ENCODE assay signal across 8 cellular contexts in genomic region chr1:204941415-204942338, GRCh38.
DNase-seq lines count a peak whose midpoint lies in the region; ATAC-seq and TF ChIP-seq lines count a peak whose summit lies in the region.

No MANE protein-coding gene starts in this region.

- H3K4me1 Mint-ChIP-seq in activated CD4-positive, alpha-beta T cell treated with anti-CD3 and anti-CD28 coated beads for 36 hours, result no peaks in the 10 kb centered on the region
- H3K4me1 Mint-ChIP-seq in mesothelial cell of epicardium, result no peaks in the 10 kb centered on the region

- no peak overlapping the region for H3K4me3 Mint-ChIP-seq in activated CD4-positive, alpha-beta T cell treated with anti-CD3 and anti-CD28 coated beads for 36 hours
- no peak overlapping the region for H3K4me3 Mint-ChIP-seq in mesothelial cell of epicardium

- H3K27me3 Mint-ChIP-seq in activated CD4-positive, alpha-beta T cell treated with anti-CD3 and anti-CD28 coated beads for 36 hours, result peaks cover 5% of the 10 kb centered on the region
- peaks cover 53% of the 10 kb centered on the region for H3K27me3 Mint-ChIP-seq in mesothelial cell of epicardium (ENCODE audit: low read depth)

- no peaks in the 10 kb centered on the region for H3K9me3 Mint-ChIP-seq in activated CD4-positive, alpha-beta T cell treated with anti-CD3 and anti-CD28 coated beads for 36 hours (ENCODE audit: low read depth)
- no peaks in the 10 kb centered on the region for H3K9me3 Mint-ChIP-seq in mesothelial cell of epicardium

- DNase-seq in AG09319 (ENCODE audit: extremely low read depth, low read depth) (peak; percentile 25), GM19238 (ENCODE audit: insufficient read length, low spot score) (peak; percentile 30), NCI-H2107 treated with DMSO at 0.1 percent for 48 hours (lab: John Stamatoyannopoulos, UW; ENCODE audit: unreplicated experiment) (peak; percentile 70), epidermal melanocyte (ENCODE audit: insufficient read length, low spot score) (peak; percentile 61), mesothelial cell of epicardium (ENCODE audit: low spot score in 2 of 2, unreplicated experiment in 2 of 2) (peak; percentile 65 to 80), stromal cell of bone marrow (ENCODE audit: low read depth) (peak; percentile 42)
- peak; percentile 82 for DNase-seq in activated CD4-positive, alpha-beta T cell treated with anti-CD3 and anti-CD28 coated beads for 36 hours

- CTCF ChIA-PET in activated CD4-positive, alpha-beta T cell treated with anti-CD3 and anti-CD28 coated beads for 36 hours (lab: Charles Lee), result interaction anchor here (0.6 to 2.2 kb wide), 30 partner anchors 8 to 752 kb away, joined by 3 to 11 read pairs (median 4); no protein-coding TSS in a partner anchor

- no peak overlapping the region for H3K27ac Mint-ChIP-seq in activated CD4-positive, alpha-beta T cell treated with anti-CD3 and anti-CD28 coated beads for 36 hours
- H3K27ac Mint-ChIP-seq in mesothelial cell of epicardium, result no peak overlapping the region

- no peaks in the 10 kb centered on the region for H3K36me3 Mint-ChIP-seq in activated CD4-positive, alpha-beta T cell treated with anti-CD3 and anti-CD28 coated beads for 36 hours (ENCODE audit: low read depth)
- H3K36me3 Mint-ChIP-seq in mesothelial cell of epicardium, result no peaks in the 10 kb centered on the region

- peak; percentile 74 for ATAC-seq in activated CD4-positive, alpha-beta T cell treated with anti-CD3 and anti-CD28 coated beads for 36 hours
- no peak for ATAC-seq in GM19395 (IDR thresholded peaks at IDR 0.05; ENCODE audit: unreplicated experiment)

- POLR2A ChIA-PET in activated CD4-positive, alpha-beta T cell treated with anti-CD3 and anti-CD28 coated beads for 36 hours (lab: Charles Lee), result interaction anchor here (0.6 kb wide), 1 partner anchor 288 kb away, joined by 6 read pairs; no protein-coding TSS in a partner anchor

- TF ChIP-seq CTCF in AG09319 (IDR thresholded peaks at IDR 0.05; ENCODE audit: low read depth, low read length), result peak; percentile 97
- TF ChIP-seq CTCF in mesothelial cell of epicardium (IDR thresholded peaks at IDR 0.05; ENCODE audit: unreplicated experiment), result peak; percentile 76

- intact Hi-C loops in activated CD4-positive, alpha-beta T cell treated with anti-CD3 and anti-CD28 coated beads for 36 hours (cut with DNase I, micrococcal nuclease), result loop anchor here (1.0 to 5.0 kb wide), 3 partner anchors 114 to 133 kb away; no protein-coding TSS in a partner anchor

Comparison
In these comparisons a context has a peak if more than half of its experiments do, and no peak if none do; other contexts are left out.
1. DNase-seq: peak in every context shown above with its lines; median percentile 82 in activated CD4-positive, alpha-beta T cell treated with anti-CD3 and anti-CD28 coated beads for 36 hours; 72 in mesothelial cell of epicardium; 70 in NCI-H2107 treated with DMSO at 0.1 percent for 48 hours; 61 in epidermal melanocyte; 42 in stromal cell of bone marrow; 30 in GM19238; 25 in AG09319.